28 cellular contexts compared by ENCODE assay signal in the genomic region with DNA sequence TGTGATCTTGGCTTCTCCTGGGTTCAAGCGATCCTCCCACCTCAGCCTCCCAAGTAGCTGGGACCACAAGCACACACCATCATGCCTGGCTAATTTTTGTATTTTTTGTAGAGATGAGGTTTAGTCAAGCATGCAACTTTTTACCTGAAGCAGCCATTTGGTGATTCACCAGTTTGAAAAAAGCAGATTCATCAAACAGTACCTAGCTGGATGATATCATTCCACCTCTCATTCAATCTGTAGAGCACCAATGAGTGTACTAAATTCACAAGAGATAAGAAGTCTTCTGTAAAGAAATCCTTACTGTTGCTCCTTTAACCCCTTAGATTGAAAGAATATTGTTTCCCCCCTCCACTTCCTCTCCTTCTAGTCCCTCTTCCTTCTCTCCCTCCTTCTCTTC.
"Had no signal": no experiment of that assay in that cellular context is flagged by ENCODE, and none has a peak within 500 bp of the region (broad histone marks: within the 10 kb centered on the region; RNA-seq: fewer than 3 reads in every experiment).

No MANE protein-coding gene starts in this region.

- H3K27me3 ChIP-seq: gastrocnemius medialis, heart left ventricle, sigmoid colon, upper lobe of left lung had no signal

- H3K9me3 Mint-ChIP-seq: activated naive CD4-positive, alpha-beta T cell treated with anti-CD3 and anti-CD28 coated beads for 36 hours; activated naive CD8-positive, alpha-beta T cell treated with anti-CD3 and anti-CD28 coated beads, Interleukin-2, amount 10 ng/mL, durations not matched to agents 7 days and 5 days; activated T-cell treated with anti-CD3 and anti-CD28 coated beads, Interleukin-2, amount 50 U/mL, for 4 hours; neural crest cell had no signal

- H3K4me1 ChIP-seq: upper lobe of left lung had no signal

- FAIRE-seq: keratinocyte, TTC549 had no signal

- H3K36me3 Mint-ChIP-seq: activated naive CD8-positive, alpha-beta T cell treated with anti-CD3 and anti-CD28 coated beads, Interleukin-2, amount 10 ng/mL, durations not matched to agents 7 days and 5 days; naive thymus-derived CD4-positive, alpha-beta T cell had no signal

- H3K4me3 Mint-ChIP-seq: activated naive CD4-positive, alpha-beta T cell treated with anti-CD3 and anti-CD28 coated beads for 36 hours; activated naive CD8-positive, alpha-beta T cell treated with anti-CD3 and anti-CD28 coated beads, Interleukin-2, amount 10 ng/mL, durations not matched to agents 7 days and 5 days; activated T-cell treated with anti-CD3 and anti-CD28 coated beads, Interleukin-2, amount 50 U/mL, for 4 hours; naive thymus-derived CD4-positive, alpha-beta T cell; neural crest cell had no signal

- DNase-seq: activated CD4-positive, alpha-beta T cell treated with anti-CD3 and anti-CD28 coated beads, Interleukin-2, amount 50 U/mL, for 1 hour; activated CD4-positive, CD25-positive, alpha-beta regulatory T cell treated with anti-CD3 and anti-CD28 coated beads, Interleukin-2, amount 50 U/mL, for 72 hours; activated CD8-positive, alpha-beta memory T cell treated with anti-CD3 and anti-CD28 coated beads for 24 hours; activated CD8-positive, alpha-beta memory T cell treated with anti-CD3 and anti-CD28 coated beads, Interleukin-2, amount 50 U/mL, for 4 hours; activated effector memory CD4-positive, alpha-beta T cell treated with Interleukin-2 at 50 U/mL for 16 hours; activated naive CD4-positive, alpha-beta T cell treated with anti-CD3 and anti-CD28 coated beads for 36 hours; activated naive CD8-positive, alpha-beta T cell treated with anti-CD3 and anti-CD28 coated beads, Interleukin-2, amount 10 ng/mL, durations not matched to agents 7 days and 5 days; activated T-cell treated with anti-CD3 and anti-CD28 coated beads, Interleukin-2, amount 50 U/mL, for 4 hours; amniotic stem cell; cerebellar nuclear complex; gastrocnemius medialis; heart left ventricle; lower lobe of right lung; naive thymus-derived CD4-positive, alpha-beta T cell; posterior cingulate gyrus; sigmoid colon; stimulated activated CD4-positive, alpha-beta T cell treated with anti-CD3 and anti-CD28 coated beads, Interleukin-2, amount 100 ng/mL, for 48 hours; stimulated activated naive CD4-positive, alpha-beta T cell treated with Interleukin-2 at 50 U/mL for 16 hours; T-helper 1 cell; upper lobe of left lung; WERI-Rb-1 had no signal

- H3K4me1 Mint-ChIP-seq: activated naive CD8-positive, alpha-beta T cell treated with anti-CD3 and anti-CD28 coated beads, Interleukin-2, amount 10 ng/mL, durations not matched to agents 7 days and 5 days had no signal

- H3K27ac ChIP-seq: coronary artery, gastrocnemius medialis, heart left ventricle, lower lobe of right lung, sigmoid colon, thoracic aorta, upper lobe of left lung, WERI-Rb-1 had no signal

- H3K27ac Mint-ChIP-seq: activated naive CD4-positive, alpha-beta T cell treated with anti-CD3 and anti-CD28 coated beads for 36 hours; activated naive CD8-positive, alpha-beta T cell treated with anti-CD3 and anti-CD28 coated beads, Interleukin-2, amount 10 ng/mL, durations not matched to agents 7 days and 5 days; naive thymus-derived CD4-positive, alpha-beta T cell had no signal

- ATAC-seq: activated T-cell treated with anti-CD3 and anti-CD28 coated beads, Interleukin-2, amount 50 U/mL, for 4 hours; esophagus mucosa; gastrocnemius medialis; heart left ventricle; left lobe of liver; lower lobe of right lung; naive thymus-derived CD4-positive, alpha-beta T cell had no signal
